ENCODE assay signal across 8 cellular contexts in genomic region chr22:50672471-50673230, GRCh38. TPM values are rescaled to one million over a fixed set of nuclear protein-coding genes. Genes with fewer than 3 reads are reported as not detected.
DNase-seq lines count a peak whose midpoint lies in the region; ATAC-seq, FAIRE-seq and TF ChIP-seq lines count a peak whose summit lies in the region.

SHANK3 (plus strand) TSS chr22:50672823.

- H3K9me3 ChIP-seq in A549: no peaks in the 10 kb centered on the region
- H3K9me3 ChIP-seq in esophagus (ENCODE audit: control insufficient read depth in 2 of 2, insufficient read depth in 1 of 2, low read depth in 1 of 2, low read length in 1 of 2): peaks cover 0 to 7% of the 10 kb centered on the region in 2 donors

- H3K27ac Mint-ChIP-seq in natural killer cell treated with Interleukin-12 subunit alpha and Interleukin-12 subunit beta and Interleukin-15 and Interleukin-18, amount 100 ng/mL, for 72 hours: no peak within 1 kb of the TSS

- peak within 1 kb of the TSS; percentile 94 for H3K4me2 ChIP-seq in A549

- H3K4me1 ChIP-seq in A549: 0 out of 3 replicates have a peak, but pooled peaks cover 6% of the 10 kb centered on the region
- H3K4me1 ChIP-seq in esophagus (ENCODE audit: control insufficient read depth in 2 of 2, insufficient read depth in 2 of 2, low read length in 1 of 2): peaks cover 0 to 9% of the 10 kb centered on the region in 2 donors

- no peaks in the 10 kb centered on the region for H3K36me3 Mint-ChIP-seq in natural killer cell treated with Interleukin-12 subunit alpha and Interleukin-12 subunit beta and Interleukin-15 and Interleukin-18, amount 100 ng/mL, for 72 hours

- TF ChIP-seq POLR2A in A549 (IDR thresholded peaks at IDR 0.05; ENCODE audit: low read length): no peak

- no peaks in the 10 kb centered on the region for H3K36me3 ChIP-seq in esophagus (ENCODE audit: control insufficient read depth in 2 of 2, insufficient read depth in 2 of 2, low read length in 1 of 2)

- H3K4me3 Mint-ChIP-seq in natural killer cell treated with Interleukin-12 subunit alpha and Interleukin-12 subunit beta and Interleukin-15 and Interleukin-18, amount 100 ng/mL, for 72 hours: peak within 1 kb of the TSS; percentile 53

- CTCF ChIA-PET in A549 (lab: Yijun Ruan, JAX): no interaction called here

- no peaks in the 10 kb centered on the region for H3K9me3 Mint-ChIP-seq in natural killer cell treated with Interleukin-12 subunit alpha and Interleukin-12 subunit beta and Interleukin-15 and Interleukin-18, amount 100 ng/mL, for 72 hours

- 87% methylated on average over 14 of the region's 23 CpGs for WGBS in A549 (ENCODE audit: missing lambda C conversion rate)
- WGBS in esophagus, 2 donors: 45 to 50% methylated on average over 22 to 23 of the region's 23 CpGs

- no peak for TF ChIP-seq CTCF in A549 (IDR thresholded peaks at IDR 0.05)

- H3K27ac ChIP-seq in A549 (peak within 1 kb of the TSS in 1 of 2 experiments; percentile 84; a peak in 3 of 6 replicates), esophagus (ENCODE audit: low read depth in 2 of 2, low read length in 1 of 2) (peak within 1 kb of the TSS; percentile 26 to 50)

- FAIRE-seq in A549 (lab: Jason Lieb, UNC) (no peak), HTR-8/SVneo (lab: Jason Lieb, UNC) (no peak)

- peak within 1 kb of the TSS; percentile 58 for H3K4me3 ChIP-seq in A549
- H3K4me3 ChIP-seq in esophagus (ENCODE audit: low read depth in 1 of 2, low read length in 2 of 2): peak within 1 kb of the TSS; percentile 19 to 37

- peaks cover 0 to 5% of the 10 kb centered on the region in 2 donors for H3K27me3 ChIP-seq in esophagus (ENCODE audit: control insufficient read depth in 1 of 2, insufficient read depth in 2 of 2, low read length in 2 of 2)

- H3K4me1 Mint-ChIP-seq in natural killer cell treated with Interleukin-12 subunit alpha and Interleukin-12 subunit beta and Interleukin-15 and Interleukin-18, amount 100 ng/mL, for 72 hours (ENCODE audit: low read depth in 2 of 2): peaks cover 6 to 20% of the 10 kb centered on the region in 2 donors

- no peak for DNase-seq in A549 (ENCODE audit: low read depth in 1 of 2, low spot score in 1 of 2)
- peak; percentile 75 for DNase-seq in KG1 (lab: John Stamatoyannopoulos, UW)
- no peak for DNase-seq in natural killer cell treated with Interleukin-12 subunit alpha and Interleukin-12 subunit beta and Interleukin-15 and Interleukin-18, amount 100 ng/mL, for 72 hours (ENCODE audit: low spot score)
- no peak for DNase-seq in HTR-8/SVneo (ENCODE audit: insufficient read length, low spot score)
- DNase-seq in cerebellar nuclear complex (lab: John Stamatoyannopoulos, UW): no peak
- no peak for DNase-seq in activated effector memory CD4-positive, alpha-beta T cell treated with Interleukin-2 at 50 U/mL for 16 hours

- POLR2A ChIA-PET in A549 (lab: Yijun Ruan, JAX): no interaction called here

- ATAC-seq in A549 (peak in 1 of 2 experiments; percentile 8; a peak in 2 of 6 replicates), HG02678 (IDR thresholded peaks at IDR 0.05; ENCODE audit: unreplicated experiment) (no peak)
- ATAC-seq in natural killer cell treated with Interleukin-12 subunit alpha and Interleukin-12 subunit beta and Interleukin-15 and Interleukin-18, amount 100 ng/mL, for 72 hours: no peak

- peaks cover 42 to 52% of the 10 kb centered on the region in 2 donors for H3K27me3 Mint-ChIP-seq in natural killer cell treated with Interleukin-12 subunit alpha and Interleukin-12 subunit beta and Interleukin-15 and Interleukin-18, amount 100 ng/mL, for 72 hours

- no peak for TF ChIP-seq EP300 in A549 (IDR thresholded peaks at IDR 0.05)

- no peak for TF ChIP-seq RAD21 in A549 (conservative IDR thresholded peaks at IDR 0.05 in 1 of 2, IDR thresholded peaks at IDR 0.05 in 1 of 2)

TF ChIP-seq in A549, 52 proteins besides CTCF, POLR2A, EP300 and RAD21:
- TF ChIP-seq EHMT2 (IDR thresholded peaks at IDR 0.05; ENCODE audit: low read depth) (no peak), HOXB13 (CRISPR knock-in tag; IDR thresholded peaks at IDR 0.05; ENCODE audit: low read depth) (no peak), TFCP2L1 (CRISPR knock-in tag; IDR thresholded peaks at IDR 0.05) (no peak), ZSCAN20 (CRISPR knock-in tag; IDR thresholded peaks at IDR 0.05) (no peak), HES2 (IDR thresholded peaks at IDR 0.05) (no peak), NFE2L2 (conservative IDR thresholded peaks at IDR 0.05; ENCODE audit: low read length) (no peak), PBX3 (IDR thresholded peaks at IDR 0.05) (no peak), ZNF302 (CRISPR knock-in tag; IDR thresholded peaks at IDR 0.05) (no peak), EHF (CRISPR knock-in tag; IDR thresholded peaks at IDR 0.05) (no peak), MAX (IDR thresholded peaks at IDR 0.05) (no peak), CBX2 (IDR thresholded peaks at IDR 0.05; ENCODE audit: borderline replicate concordance, low read depth) (no peak)

RNA-seq across cellular contexts. Expression of gene SHANK3, which starts in this region (rescaled TPM):
- 0.52 and 0.53 TPM in 2 replicates for polyA plus RNA-seq in A549 (2011; rRNA removed)
- polyA plus RNA-seq in A549 (2012; cell fraction: cytosol; rRNA removed): 1.5 and 2.4 TPM in 2 replicates
- 5.4 and 7.4 TPM in 2 replicates for polyA plus RNA-seq in A549 (2012; cell fraction: nucleus; rRNA removed)
- 2.1 to 2.4 TPM (median 2.3 TPM) in 3 replicates for polyA plus RNA-seq in A549 (2017; fragmentation: RNase III; extraction: RNeasy Plus Mini Kit Qiagen cat#74134 plus additional on column Dnase treatment)
- 0.29 and 0.63 TPM in 2 replicates for polyA minus RNA-seq in A549 (2011; rRNA and poly(A)+ RNA removed)
- polyA plus RNA-seq in esophagus: 1 to 10 TPM; 4.1 to 9.0 TPM
- not detected for total RNA-seq in natural killer cell treated with Interleukin-12 subunit alpha and Interleukin-12 subunit beta and Interleukin-15 and Interleukin-18, amount 100 ng/mL, for 72 hours
